Comparison of ENCODE assay signal across 11 cellular contexts in the genomic region with DNA sequence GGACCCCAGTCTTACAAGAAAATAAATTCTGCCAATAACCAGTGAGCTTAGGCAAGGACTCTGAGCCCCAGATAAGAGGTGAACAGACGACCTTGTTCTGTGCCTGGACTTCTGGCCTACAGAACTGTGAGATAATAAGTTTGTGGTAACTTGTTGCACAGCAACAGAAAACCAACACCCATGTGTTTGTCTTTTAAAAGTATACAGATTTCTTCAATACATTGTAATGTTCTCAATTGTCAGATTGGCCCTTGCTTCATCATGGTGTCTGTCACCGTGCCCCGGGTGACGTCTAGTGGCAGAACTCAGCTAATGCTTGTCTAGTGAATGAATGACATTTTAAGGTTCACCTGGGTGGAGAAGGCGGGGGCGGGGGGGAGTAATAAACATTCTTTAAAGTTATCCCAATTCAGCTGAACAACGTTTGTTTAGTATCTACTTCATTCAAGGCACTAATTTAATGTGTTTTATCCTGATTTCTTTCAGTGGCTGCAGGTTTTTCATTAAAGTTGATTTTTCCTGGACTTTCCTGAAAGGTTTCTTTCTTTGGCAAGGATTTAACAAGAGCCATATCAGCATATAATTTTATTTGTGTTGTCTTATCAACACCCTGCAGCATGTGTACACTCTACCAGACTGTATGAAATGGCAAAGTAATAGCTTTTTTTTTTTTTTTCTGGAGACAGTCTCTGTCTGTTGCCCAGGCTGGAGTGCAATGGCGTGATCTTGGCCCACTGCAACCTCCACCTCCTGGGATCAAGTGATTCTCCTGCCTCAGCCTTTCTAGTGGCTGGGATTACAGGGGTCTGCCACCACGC.
DNase-seq lines count a peak whose midpoint lies in the region; ATAC-seq, FAIRE-seq and TF ChIP-seq lines count a peak whose summit lies in the region.
"Had no signal": no experiment of that assay in that cellular context is flagged by ENCODE, and none has a peak within 500 bp of the region (broad histone marks: within the 10 kb centered on the region; RNA-seq: fewer than 3 reads in every experiment).

No MANE protein-coding gene starts in this region.

- H3K79me1 ChIP-seq in mesenchymal stem cell (replicated peaks; ENCODE audit: low read length, poor library complexity, severe bottlenecking), result no peaks in the 10 kb centered on the region

- CTCF ChIA-PET in activated naive CD4-positive, alpha-beta T cell treated with anti-CD3 and anti-CD28 coated beads for 36 hours (lab: Charles Lee), result interaction anchor here (0.6 to 3.7 kb wide), 3 partner anchors 55 to 236 kb away, joined by 3 to 12 read pairs (median 3); no protein-coding TSS in a partner anchor

- no peaks in the 10 kb centered on the region for H3K4me1 ChIP-seq in right lobe of liver
- peaks cover 5% of the 10 kb centered on the region for H3K4me1 ChIP-seq in mesenchymal stem cell (ENCODE audit: control insufficient read depth, insufficient read depth, low read depth, low read length)

- no peak overlapping the region for H3K27ac Mint-ChIP-seq in activated naive CD4-positive, alpha-beta T cell treated with anti-CD3 and anti-CD28 coated beads for 36 hours

- no peak overlapping the region for H3K23ac ChIP-seq in mesenchymal stem cell (ENCODE audit: low read length in 2 of 2)

- H3K9me3 ChIP-seq in right lobe of liver (no peaks in the 10 kb centered on the region), mesenchymal stem cell (ENCODE audit: control insufficient read depth, low read length) (no peaks in the 10 kb centered on the region)

- peak in 3 of 4 donors; percentile 19 to 29 (median 27) for TF ChIP-seq CTCF in right lobe of liver (IDR thresholded peaks at IDR 0.05)
- no peak for TF ChIP-seq CTCF in D721Med (IDR thresholded peaks at IDR 0.05; ENCODE audit: insufficient read depth, missing control alignments)

- H3K36me3 ChIP-seq in right lobe of liver (no peaks in the 10 kb centered on the region), mesenchymal stem cell (ENCODE audit: control insufficient read depth in 1 of 2, insufficient read depth in 2 of 2, low read depth in 1 of 2, low read length in 2 of 2) (no peaks in the 10 kb centered on the region)

- no peak for TF ChIP-seq POLR2A in right lobe of liver (IDR thresholded peaks at IDR 0.05)

- H3K4me3 ChIP-seq in right lobe of liver, result no peak overlapping the region
- no peak overlapping the region for H3K4me3 ChIP-seq in mesenchymal stem cell (ENCODE audit: insufficient read depth in 1 of 2, low read depth in 1 of 2, low read length in 2 of 2)

- no peak overlapping the region for H2BK12ac ChIP-seq in mesenchymal stem cell (ENCODE audit: low read length in 2 of 2)

- H3K4me2 ChIP-seq in mesenchymal stem cell (ENCODE audit: low read length, poor library complexity, severe bottlenecking), result no peak overlapping the region

- no peak overlapping the region for H2AFZ ChIP-seq in mesenchymal stem cell (ENCODE audit: low read depth, low read length)

- ATAC-seq in right lobe of liver (peak; percentile 51 to 77 (median 54)), HG03342 (IDR thresholded peaks at IDR 0.05; ENCODE audit: unreplicated experiment) (no peak)

- H2AK5ac ChIP-seq in mesenchymal stem cell (ENCODE audit: low read length, severe bottlenecking), result no peak overlapping the region

- no peak overlapping the region for H3K14ac ChIP-seq in mesenchymal stem cell (ENCODE audit: low read length in 2 of 2)

- no peaks in the 10 kb centered on the region for H3K27me3 ChIP-seq in right lobe of liver
- H3K27me3 ChIP-seq in mesenchymal stem cell (ENCODE audit: control insufficient read depth in 1 of 2, insufficient read depth in 1 of 2, low read length in 2 of 2), result peaks cover 0 to 5% of the 10 kb centered on the region in 2 experiments

- no peak overlapping the region for H3K18ac ChIP-seq in mesenchymal stem cell (ENCODE audit: low read depth in 1 of 2, low read length in 2 of 2)

- H3K4me3 Mint-ChIP-seq in activated naive CD4-positive, alpha-beta T cell treated with anti-CD3 and anti-CD28 coated beads for 36 hours, result no peak overlapping the region

- intact Hi-C loops in activated naive CD4-positive, alpha-beta T cell treated with anti-CD3 and anti-CD28 coated beads for 36 hours (cut with micrococcal nuclease), result loop anchor here (1.0 kb wide), 2 partner anchors 54 to 239 kb away; no protein-coding TSS in a partner anchor
- intact Hi-C loops in right lobe of liver (cut with DNase I), result no loop called here

- no peak overlapping the region for H3K9ac ChIP-seq in mesenchymal stem cell (ENCODE audit: low read length)

- peaks cover 30% of the 10 kb centered on the region for H3K4me1 Mint-ChIP-seq in activated naive CD4-positive, alpha-beta T cell treated with anti-CD3 and anti-CD28 coated beads for 36 hours (ENCODE audit: low read depth)

- no peak overlapping the region for H3K27ac ChIP-seq in right lobe of liver
- no peak overlapping the region for H3K27ac ChIP-seq in mesenchymal stem cell (ENCODE audit: low read length, poor library complexity, severe bottlenecking)

- 35% methylated on average over 7 of the region's 9 CpGs for WGBS in right lobe of liver (ENCODE audit: insufficient coverage, low coverage, low lambda C conversion rate, missing lambda C conversion rate)
- WGBS in mesenchymal stem cell, result 84% methylated on average over 6 of the region's 9 CpGs

- no peak overlapping the region for H3K4ac ChIP-seq in mesenchymal stem cell (ENCODE audit: low read depth in 1 of 2, low read length in 2 of 2)

- H2BK15ac ChIP-seq in mesenchymal stem cell (ENCODE audit: low read depth, poor library complexity, severe bottlenecking), result no peak overlapping the region

- no peak overlapping the region for H2BK120ac ChIP-seq in mesenchymal stem cell (ENCODE audit: low read depth, low read length)

- no peaks in the 10 kb centered on the region for H3K36me3 Mint-ChIP-seq in activated naive CD4-positive, alpha-beta T cell treated with anti-CD3 and anti-CD28 coated beads for 36 hours (ENCODE audit: low read depth)

- no peaks in the 10 kb centered on the region for H3K27me3 Mint-ChIP-seq in activated naive CD4-positive, alpha-beta T cell treated with anti-CD3 and anti-CD28 coated beads for 36 hours (ENCODE audit: low read depth)

- H4K8ac ChIP-seq in mesenchymal stem cell (ENCODE audit: low read length), result no peak overlapping the region

- DNase-seq in NCI-H146 (lab: John Stamatoyannopoulos, UW) (peak; percentile 13), NCI-H146 treated with DMSO at 0.1 percent for 48 hours (lab: John Stamatoyannopoulos, UW; ENCODE audit: unreplicated experiment) (no peak), NCI-H2227 treated with DMSO at 0.1 percent for 48 hours (lab: John Stamatoyannopoulos, UW) (peak; percentile 9), right lobe of liver (no peak), D721Med (ENCODE audit: insufficient read length, low spot score) (no peak), mesenchymal stem cell (no peak)
- peak; percentile 64 for DNase-seq in activated naive CD4-positive, alpha-beta T cell treated with anti-CD3 and anti-CD28 coated beads for 36 hours
- DNase-seq: activated CD8-positive, alpha-beta memory T cell treated with anti-CD3 and anti-CD28 coated beads, Interleukin-2, amount 50 U/mL, for 48 hours had no signal

- H3K9me3 Mint-ChIP-seq in activated naive CD4-positive, alpha-beta T cell treated with anti-CD3 and anti-CD28 coated beads for 36 hours, result no peaks in the 10 kb centered on the region

- H4K91ac ChIP-seq in mesenchymal stem cell (ENCODE audit: low read length), result no peak overlapping the region

- no peak overlapping the region for H2BK5ac ChIP-seq in mesenchymal stem cell (ENCODE audit: low read depth, low read length, poor library complexity, severe bottlenecking)

- no peak for FAIRE-seq in D721Med (lab: Jason Lieb, UNC)
- FAIRE-seq: G401.6, GM19239 had no signal

Comparison
In these comparisons a context has a peak if more than half of its experiments do, and no peak if none do; other contexts are left out.
1. DNase-seq: peak in NCI-H146 (single experiment), NCI-H2227 treated with DMSO at 0.1 percent for 48 hours (single experiment) and activated naive CD4-positive, alpha-beta T cell treated with anti-CD3 and anti-CD28 coated beads for 36 hours (single experiment); none in NCI-H146 treated with DMSO at 0.1 percent for 48 hours (single experiment), right lobe of liver (0 of 3), D721Med (single experiment) and mesenchymal stem cell (single experiment).